18 cellular contexts compared by ENCODE assay signal in genomic region chr7:112707655-112708054, GRCh38.
DNase-seq lines count a peak whose midpoint lies in the region; ATAC-seq and TF ChIP-seq lines count a peak whose summit lies in the region.
"Had no signal": no experiment of that assay in that cellular context is flagged by ENCODE, and none has a peak within 500 bp of the region (broad histone marks: within the 10 kb centered on the region; RNA-seq: fewer than 3 reads in every experiment).

No MANE protein-coding gene starts in this region.

- DNase-seq in NCI-H1092 (lab: John Stamatoyannopoulos, UW) (peak; percentile 33), SK-N-MC (ENCODE audit: low read depth, low spot score) (peak; percentile 26), breast epithelium (ENCODE audit: low spot score in 2 of 2) (no peak), NCI-H2107 (lab: John Stamatoyannopoulos, UW) (no peak)
- no peak for DNase-seq in activated T-cell treated with anti-CD3 and anti-CD28 coated beads, Interleukin-2, amount 50 U/mL, for 48 hours
- DNase-seq: activated CD4-positive, alpha-beta T cell treated with anti-CD3 and anti-CD28 coated beads for 1 hour; activated effector memory CD4-positive, alpha-beta T cell treated with anti-CD3 and anti-CD28 coated beads, Interleukin-2, amount 50 U/mL, for 16 hours; CD4-positive, alpha-beta T cell; left lung; NCI-H187; PC-3; stimulated activated CD8-positive, alpha-beta memory T cell treated with anti-CD3 and anti-CD28 coated beads, Interleukin-4, amount 100 ng/mL, for 48 hours had no signal

- H3K4me1 ChIP-seq in breast epithelium: no peaks in the 10 kb centered on the region
- H3K4me1 ChIP-seq: left lung, suprapubic skin had no signal

- H3K36me3 ChIP-seq in SK-N-MC (ENCODE audit: insufficient read depth, low read length) (no peaks in the 10 kb centered on the region), breast epithelium (no peaks in the 10 kb centered on the region)
- H3K36me3 ChIP-seq: cardiac muscle cell, left lung, suprapubic skin had no signal

- ATAC-seq in GM18868 (IDR thresholded peaks at IDR 0.05; ENCODE audit: unreplicated experiment) (peak; percentile 77), HG02759 (IDR thresholded peaks at IDR 0.05; ENCODE audit: unreplicated experiment) (peak; percentile 75), GM18907 (IDR thresholded peaks at IDR 0.05; ENCODE audit: unreplicated experiment) (no peak)
- ATAC-seq: left lung, PC-3 had no signal

- TF ChIP-seq POLR2A in breast epithelium (IDR thresholded peaks at IDR 0.05): no peak

- intact Hi-C loops in breast epithelium (cut with DNase I; ENCODE audit: low total_unique reads): no loop called here

- H3K27ac ChIP-seq in SK-N-MC (no peak overlapping the region; the same call in 1 of the 2 replicates), breast epithelium (no peak overlapping the region)
- H3K27ac ChIP-seq: cardiac muscle cell, left lung, suprapubic skin had no signal

- no peaks in the 10 kb centered on the region for H3K27me3 ChIP-seq in breast epithelium
- H3K27me3 ChIP-seq: cardiac muscle cell, left lung, suprapubic skin had no signal

- TF ChIP-seq CTCF in breast epithelium (IDR thresholded peaks at IDR 0.05): no peak

- H3K9ac ChIP-seq in SK-N-MC (ENCODE audit: insufficient read length): no peak overlapping the region

- H3K4me3 ChIP-seq in SK-N-MC (peak overlapping the region; percentile 46; the same call in 1 of the 2 replicates), breast epithelium (no peak overlapping the region)
- H3K4me3 ChIP-seq: cardiac muscle cell, left lung, smooth muscle cell, suprapubic skin had no signal

- H3K9me3 ChIP-seq in SK-N-MC (ENCODE audit: low read depth, low read length): no peaks in the 10 kb centered on the region
- no peaks in the 10 kb centered on the region for H3K9me3 ChIP-seq in breast epithelium
- H3K9me3 ChIP-seq: left lung, suprapubic skin had no signal

Comparison
In these comparisons a context has a peak if more than half of its experiments do, and no peak if none do; other contexts are left out.
1. DNase-seq: peak in NCI-H1092 (single experiment) and SK-N-MC (single experiment); none in breast epithelium (0 of 2), NCI-H2107 (single experiment) and activated T-cell treated with anti-CD3 and anti-CD28 coated beads, Interleukin-2, amount 50 U/mL, for 48 hours (0 of 2).